Comparison of ENCODE assay signal across 23 cellular contexts in genomic region chr13:101892296-101892695, GRCh38.
"Had no signal": no experiment of that assay in that cellular context is flagged by ENCODE, and none has a peak within 500 bp of the region (broad histone marks: within the 10 kb centered on the region; RNA-seq: fewer than 3 reads in every experiment).

No MANE protein-coding gene starts in this region.

- ATAC-seq: activated T-helper 17 cell treated with anti-CD3 and anti-CD28 coated beads, Interleukin-2, amount 50 U/mL, for 72 hours; T-helper 17 cell had no signal

- H3K4me2 ChIP-seq: KMS-11 had no signal

- H3K27me3 ChIP-seq: breast epithelium had no signal

- H3K36me3 ChIP-seq: breast epithelium had no signal

- H3K27ac Mint-ChIP-seq: activated CD4-positive, alpha-beta memory T cell treated with anti-CD3 and anti-CD28 coated beads for 36 hours; activated CD4-positive, alpha-beta T cell treated with anti-CD3 and anti-CD28 coated beads, Interleukin-2, amount 10 ng/mL, durations not matched to agents 7 days and 5 days; activated naive CD4-positive, alpha-beta T cell treated with anti-CD3 and anti-CD28 coated beads for 36 hours; activated naive CD8-positive, alpha-beta T cell; activated T-helper 17 cell treated with anti-CD3 and anti-CD28 coated beads, Interleukin-2, amount 50 U/mL, for 72 hours; T-helper 17 cell had no signal

- H3K27ac ChIP-seq: breast epithelium, KMS-11, VCaP had no signal

- H3K9me3 Mint-ChIP-seq: activated CD4-positive, alpha-beta memory T cell treated with anti-CD3 and anti-CD28 coated beads for 36 hours; activated CD4-positive, alpha-beta T cell treated with anti-CD3 and anti-CD28 coated beads, Interleukin-2, amount 10 ng/mL, durations not matched to agents 7 days and 5 days; activated naive CD4-positive, alpha-beta T cell treated with anti-CD3 and anti-CD28 coated beads for 36 hours; activated T-helper 17 cell treated with anti-CD3 and anti-CD28 coated beads, Interleukin-2, amount 50 U/mL, for 72 hours had no signal

- H3K27me3 Mint-ChIP-seq: activated CD4-positive, alpha-beta memory T cell treated with anti-CD3 and anti-CD28 coated beads for 36 hours; activated CD4-positive, alpha-beta T cell treated with anti-CD3 and anti-CD28 coated beads, Interleukin-2, amount 10 ng/mL, durations not matched to agents 7 days and 5 days; T-helper 17 cell had no signal

- H3K9ac ChIP-seq: KMS-11 had no signal

- DNase-seq: activated CD4-positive, alpha-beta memory T cell treated with anti-CD3 and anti-CD28 coated beads for 36 hours; activated CD4-positive, alpha-beta T cell treated with anti-CD3 and anti-CD28 coated beads, Interleukin-2, amount 10 ng/mL, durations not matched to agents 7 days and 5 days; activated CD4-positive, CD25-positive, alpha-beta regulatory T cell; activated CD8-positive, alpha-beta memory T cell treated with anti-CD3 and anti-CD28 coated beads for 24 hours; activated gamma-delta T cell; activated naive CD4-positive, alpha-beta T cell treated with anti-CD3 and anti-CD28 coated beads for 36 hours; activated T-cell treated with anti-CD3 and anti-CD28 coated beads for 4 hours; activated T-cell treated with anti-CD3 and anti-CD28 coated beads, Interleukin-2, amount 50 U/mL, for 48 hours; amygdala; caudate nucleus; NCI-H1092; NCI-H2029; NCI-H2107; NCI-H510A treated with DMSO at 0.1 percent for 48 hours; NCI-H748 treated with DMSO at 0.1 percent for 48 hours; SIG-M5; T-helper 17 cell; T1000 had no signal

- H3K9me3 ChIP-seq: breast epithelium had no signal

- H3K36me3 Mint-ChIP-seq: activated CD4-positive, alpha-beta memory T cell treated with anti-CD3 and anti-CD28 coated beads for 36 hours; activated naive CD8-positive, alpha-beta T cell had no signal

- H3K4me1 ChIP-seq: breast epithelium had no signal

- H3K4me3 Mint-ChIP-seq: activated CD4-positive, alpha-beta memory T cell treated with anti-CD3 and anti-CD28 coated beads for 36 hours; activated CD4-positive, alpha-beta T cell treated with anti-CD3 and anti-CD28 coated beads, Interleukin-2, amount 10 ng/mL, durations not matched to agents 7 days and 5 days; activated naive CD4-positive, alpha-beta T cell treated with anti-CD3 and anti-CD28 coated beads for 36 hours; activated naive CD8-positive, alpha-beta T cell; activated T-helper 17 cell treated with anti-CD3 and anti-CD28 coated beads, Interleukin-2, amount 50 U/mL, for 72 hours; T-helper 17 cell had no signal

- H3K4me3 ChIP-seq: breast epithelium had no signal

- H3K4me1 Mint-ChIP-seq: activated CD4-positive, alpha-beta T cell treated with anti-CD3 and anti-CD28 coated beads, Interleukin-2, amount 10 ng/mL, durations not matched to agents 7 days and 5 days; activated T-helper 17 cell treated with anti-CD3 and anti-CD28 coated beads, Interleukin-2, amount 50 U/mL, for 72 hours; T-helper 17 cell had no signal
